38 cellular contexts compared by ENCODE assay signal in genomic region chr2:224747765-224748164, GRCh38. TPM values are rescaled to one million over a fixed set of nuclear protein-coding genes. Genes with fewer than 3 reads are reported as not detected.
"Had no signal": no experiment of that assay in that cellular context is flagged by ENCODE, and none has a peak within 500 bp of the region (broad histone marks: within the 10 kb centered on the region; RNA-seq: fewer than 3 reads in every experiment).

No MANE protein-coding gene starts in this region.

- H3K27ac ChIP-seq: adrenal gland, body of pancreas, brain microvascular endothelial cell, breast epithelium, cardiac muscle cell, VCaP had no signal

- FAIRE-seq: astrocyte, TTC549 had no signal

- DNase-seq: activated B cell treated with CpG ODN at 0.5 μM for 24 hours; activated CD4-positive, alpha-beta memory T cell treated with anti-CD3 and anti-CD28 coated beads for 36 hours; activated CD4-positive, alpha-beta T cell treated with anti-CD3 and anti-CD28 coated beads for 4 hours; activated CD4-positive, alpha-beta T cell treated with anti-CD3 and anti-CD28 coated beads, Interleukin-2, amount 10 ng/mL, durations not matched to agents 24 days and 14 days; activated CD4-positive, alpha-beta T cell treated with anti-CD3 and anti-CD28 coated beads, Interleukin-2, amount 50 U/mL, for 1 hour; activated CD4-positive, alpha-beta T cell treated with anti-CD3 and anti-CD28 coated beads, Interleukin-2, amount 50 U/mL, for 4 hours; activated CD4-positive, CD25-positive, alpha-beta regulatory T cell treated with anti-CD3 and anti-CD28 coated beads, Interleukin-2, amount 50 U/mL, for 72 hours; activated CD8-positive, alpha-beta memory T cell treated with anti-CD3 and anti-CD28 coated beads, Interleukin-2, amount 50 U/mL, for 4 hours; activated CD8-positive, alpha-beta T cell treated with anti-CD3 and anti-CD28 coated beads for 36 hours; activated effector memory CD4-positive, alpha-beta T cell treated with anti-CD3 and anti-CD28 coated beads, Interleukin-2, amount 50 U/mL, for 16 hours; activated gamma-delta T cell treated with Interleukin-2 at 50 U/mL for 16 hours; activated naive CD4-positive, alpha-beta T cell; activated naive CD4-positive, alpha-beta T cell treated with anti-CD3 and anti-CD28 coated beads for 36 hours; activated naive CD4-positive, alpha-beta T cell treated with anti-CD3 and anti-CD28 coated beads, Interleukin-2, amount 50 U/mL, for 16 hours; activated naive CD8-positive, alpha-beta T cell treated with anti-CD3 and anti-CD28 coated beads for 36 hours; activated T-cell treated with anti-CD3 and anti-CD28 coated beads for 4 hours; activated T-cell treated with anti-CD3 and anti-CD28 coated beads, Interleukin-2, amount 50 U/mL, for 1 hour; activated T-cell treated with anti-CD3 and anti-CD28 coated beads, Interleukin-2, amount 50 U/mL, for 4 hours; activated T-cell treated with anti-CD3 and anti-CD28 coated beads, Interleukin-2, amount 50 U/mL, for 72 hours; adrenal gland; amniotic stem cell; aorta; body of pancreas; brain microvascular endothelial cell; central memory CD4-positive, alpha-beta T cell; T-helper 1 cell; T-helper 2 cell; T-helper 9 cell had no signal

- H3K9me3 ChIP-seq: adrenal gland, body of pancreas, breast epithelium had no signal

- H3K27me3 ChIP-seq: adrenal gland, body of pancreas, brain microvascular endothelial cell, breast epithelium, cardiac muscle cell had no signal

- ATAC-seq: activated CD8-positive, alpha-beta T cell treated with anti-CD3 and anti-CD28 coated beads for 36 hours; activated naive CD4-positive, alpha-beta T cell treated with anti-CD3 and anti-CD28 coated beads, Interleukin-2, amount 50 U/mL, for 72 hours; activated T-cell treated with anti-CD3 and anti-CD28 coated beads, Interleukin-2, amount 50 U/mL, for 4 hours; activated T-cell treated with anti-CD3 and anti-CD28 coated beads, Interleukin-2, amount 50 U/mL, for 72 hours; activated T-helper 17 cell treated with anti-CD3 and anti-CD28 coated beads, Interleukin-2, amount 50 U/mL, for 72 hours; body of pancreas had no signal

- H3K36me3 ChIP-seq: adrenal gland, brain microvascular endothelial cell, breast epithelium, cardiac muscle cell had no signal

- H3K4me3 ChIP-seq: adrenal gland, body of pancreas, breast epithelium, cardiac muscle cell had no signal

- H3K4me1 ChIP-seq: adrenal gland, body of pancreas, breast epithelium had no signal

RNA-seq across cellular contexts. Expression of gene CCDC195, which starts 31.6 kb away (rescaled TPM):
- total RNA-seq: activated B cell treated with CpG ODN at 0.5 μM for 24 hours; activated CD4-positive, alpha-beta memory T cell treated with anti-CD3 and anti-CD28 coated beads for 36 hours; activated CD4-positive, alpha-beta T cell treated with anti-CD3 and anti-CD28 coated beads, Interleukin-2, amount 10 ng/mL, durations not matched to agents 24 days and 14 days; activated CD8-positive, alpha-beta memory T cell treated with anti-CD3 and anti-CD28 coated beads for 36 hours; activated CD8-positive, alpha-beta T cell treated with anti-CD3 and anti-CD28 coated beads for 36 hours; activated naive CD4-positive, alpha-beta T cell treated with anti-CD3 and anti-CD28 coated beads for 36 hours; activated naive CD4-positive, alpha-beta T cell treated with anti-CD3 and anti-CD28 coated beads, Interleukin-2, amount 50 U/mL, for 72 hours; activated naive CD8-positive, alpha-beta T cell treated with anti-CD3 and anti-CD28 coated beads for 36 hours; activated T-cell treated with anti-CD3 and anti-CD28 coated beads, Interleukin-2, amount 50 U/mL, for 4 hours; activated T-cell treated with anti-CD3 and anti-CD28 coated beads, Interleukin-2, amount 50 U/mL, for 72 hours; activated T-helper 1 cell treated with anti-CD3 and anti-CD28 coated beads, Interleukin-12 subunit alpha, Interleukin-12 subunit beta, Interleukin-2, Interleukin-4 antibody, amounts not matched to agents 30 ng/mL and 10 ng/mL and 1 ng/mL, durations not matched to agents 14 hours and 24 hours and 36 hours; activated T-helper 17 cell treated with anti-CD3 and anti-CD28 coated beads, Interleukin-2, amount 50 U/mL, for 72 hours; adrenal gland; aorta; astrocyte; body of pancreas; breast epithelium; cardiac muscle cell; cerebellum had no signal
- polyA plus RNA-seq: adrenal gland, aorta, cardiac muscle cell had no signal
